2 cellular contexts compared by ENCODE assay signal in the genomic region with DNA sequence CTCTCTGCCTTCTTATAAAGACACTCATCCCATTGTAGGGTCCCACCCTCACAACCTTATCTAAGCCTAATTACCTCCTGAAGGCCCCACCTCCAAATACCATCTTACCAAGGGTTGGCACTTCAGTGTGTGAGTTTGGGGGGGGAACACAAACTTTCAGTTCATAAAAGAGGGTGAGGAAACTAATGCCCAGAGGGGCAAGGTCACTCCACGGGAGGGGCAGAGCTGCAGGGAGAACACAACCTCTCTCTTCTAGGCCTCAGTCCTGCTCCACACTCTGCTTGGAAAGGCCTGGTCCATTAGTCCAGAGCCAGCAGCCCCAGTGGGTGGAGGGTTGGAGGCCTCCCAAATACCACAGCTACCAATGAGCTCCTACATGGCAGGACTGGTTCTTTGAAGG.
TF ChIP-seq lines count a peak whose summit lies in the region.

No MANE protein-coding gene starts in this region.

TF ChIP-seq in IMR-90, 13 proteins besides CTCF, POLR2A, EP300 and RAD21:
- TF ChIP-seq RCOR1 (IDR thresholded peaks at IDR 0.05; ENCODE audit: insufficient replicate concordance, low read length) (no peak), BHLHE40 (IDR thresholded peaks at IDR 0.05; ENCODE audit: low read depth, low read length) (no peak), CHD1 (IDR thresholded peaks at IDR 0.05; ENCODE audit: low read depth, low read length) (no peak), MXI1 (IDR thresholded peaks at IDR 0.05; ENCODE audit: borderline replicate concordance, low read depth, low read length) (no peak), MAZ (IDR thresholded peaks at IDR 0.05; ENCODE audit: borderline replicate concordance, low read depth, low read length) (no peak), CEBPB (IDR thresholded peaks at IDR 0.05; ENCODE audit: low read depth, low read length) (no peak), NFE2L2 (IDR thresholded peaks at IDR 0.05; ENCODE audit: low read depth, low read length) (no peak), MAFK (IDR thresholded peaks at IDR 0.05; ENCODE audit: low read depth, low read length) (no peak), SMC3 (IDR thresholded peaks at IDR 0.05; ENCODE audit: low read depth, low read length) (no peak), RFX5 (IDR thresholded peaks at IDR 0.05; ENCODE audit: low read depth, low read length) (no peak), FOS (IDR thresholded peaks at IDR 0.05; ENCODE audit: low read depth, low read length) (no peak)
- TF ChIP-seq, protein P1, sequence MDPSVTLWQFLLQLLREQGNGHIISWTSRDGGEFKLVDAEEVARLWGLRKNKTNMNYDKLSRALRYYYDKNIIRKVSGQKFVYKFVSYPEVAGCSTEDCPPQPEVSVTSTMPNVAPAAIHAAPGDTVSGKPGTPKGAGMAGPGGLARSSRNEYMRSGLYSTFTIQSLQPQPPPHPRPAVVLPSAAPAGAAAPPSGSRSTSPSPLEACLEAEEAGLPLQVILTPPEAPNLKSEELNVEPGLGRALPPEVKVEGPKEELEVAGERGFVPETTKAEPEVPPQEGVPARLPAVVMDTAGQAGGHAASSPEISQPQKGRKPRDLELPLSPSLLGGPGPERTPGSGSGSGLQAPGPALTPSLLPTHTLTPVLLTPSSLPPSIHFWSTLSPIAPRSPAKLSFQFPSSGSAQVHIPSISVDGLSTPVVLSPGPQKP (IDR thresholded peaks at IDR 0.05; ENCODE audit: borderline replicate concordance, low read depth, low read length): no peak
- TF ChIP-seq, protein P2, sequence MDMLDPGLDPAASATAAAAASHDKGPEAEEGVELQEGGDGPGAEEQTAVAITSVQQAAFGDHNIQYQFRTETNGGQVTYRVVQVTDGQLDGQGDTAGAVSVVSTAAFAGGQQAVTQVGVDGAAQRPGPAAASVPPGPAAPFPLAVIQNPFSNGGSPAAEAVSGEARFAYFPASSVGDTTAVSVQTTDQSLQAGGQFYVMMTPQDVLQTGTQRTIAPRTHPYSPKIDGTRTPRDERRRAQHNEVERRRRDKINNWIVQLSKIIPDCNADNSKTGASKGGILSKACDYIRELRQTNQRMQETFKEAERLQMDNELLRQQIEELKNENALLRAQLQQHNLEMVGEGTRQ (IDR thresholded peaks at IDR 0.05; ENCODE audit: low read depth, low read length): no peak

TF ChIP-seq in K562, 482 proteins besides CTCF, POLR2A, EP300 and RAD21:
- TF ChIP-seq PHTF2 (CRISPR knock-in tag; IDR thresholded peaks at IDR 0.05) (no peak), GATAD2B (IDR thresholded peaks at IDR 0.05; ENCODE audit: borderline replicate concordance) (no peak), NFE2 (IDR thresholded peaks at IDR 0.05; ENCODE audit: low read depth) (no peak), SUPT5H (IDR thresholded peaks at IDR 0.05) (no peak), SMARCA5 (IDR thresholded peaks at IDR 0.05) (no peak), SP1 (CRISPR knock-in tag; IDR thresholded peaks at IDR 0.05) (no peak), ZNF174 (CRISPR knock-in tag; IDR thresholded peaks at IDR 0.05) (no peak), SPI1 (IDR thresholded peaks at IDR 0.05; ENCODE audit: borderline replicate concordance, low read depth, low read length) (no peak), HDAC6 (IDR thresholded peaks at IDR 0.05; ENCODE audit: low read depth, low read length) (no peak), LARP7 (IDR thresholded peaks at IDR 0.05) (no peak), DDX20 (tag; IDR thresholded peaks at IDR 0.05; ENCODE audit: low read depth) (no peak), RBM34 (IDR thresholded peaks at IDR 0.05; ENCODE audit: borderline replicate concordance, insufficient read depth, low read length) (no peak)
- TF ChIP-seq, protein P3, sequence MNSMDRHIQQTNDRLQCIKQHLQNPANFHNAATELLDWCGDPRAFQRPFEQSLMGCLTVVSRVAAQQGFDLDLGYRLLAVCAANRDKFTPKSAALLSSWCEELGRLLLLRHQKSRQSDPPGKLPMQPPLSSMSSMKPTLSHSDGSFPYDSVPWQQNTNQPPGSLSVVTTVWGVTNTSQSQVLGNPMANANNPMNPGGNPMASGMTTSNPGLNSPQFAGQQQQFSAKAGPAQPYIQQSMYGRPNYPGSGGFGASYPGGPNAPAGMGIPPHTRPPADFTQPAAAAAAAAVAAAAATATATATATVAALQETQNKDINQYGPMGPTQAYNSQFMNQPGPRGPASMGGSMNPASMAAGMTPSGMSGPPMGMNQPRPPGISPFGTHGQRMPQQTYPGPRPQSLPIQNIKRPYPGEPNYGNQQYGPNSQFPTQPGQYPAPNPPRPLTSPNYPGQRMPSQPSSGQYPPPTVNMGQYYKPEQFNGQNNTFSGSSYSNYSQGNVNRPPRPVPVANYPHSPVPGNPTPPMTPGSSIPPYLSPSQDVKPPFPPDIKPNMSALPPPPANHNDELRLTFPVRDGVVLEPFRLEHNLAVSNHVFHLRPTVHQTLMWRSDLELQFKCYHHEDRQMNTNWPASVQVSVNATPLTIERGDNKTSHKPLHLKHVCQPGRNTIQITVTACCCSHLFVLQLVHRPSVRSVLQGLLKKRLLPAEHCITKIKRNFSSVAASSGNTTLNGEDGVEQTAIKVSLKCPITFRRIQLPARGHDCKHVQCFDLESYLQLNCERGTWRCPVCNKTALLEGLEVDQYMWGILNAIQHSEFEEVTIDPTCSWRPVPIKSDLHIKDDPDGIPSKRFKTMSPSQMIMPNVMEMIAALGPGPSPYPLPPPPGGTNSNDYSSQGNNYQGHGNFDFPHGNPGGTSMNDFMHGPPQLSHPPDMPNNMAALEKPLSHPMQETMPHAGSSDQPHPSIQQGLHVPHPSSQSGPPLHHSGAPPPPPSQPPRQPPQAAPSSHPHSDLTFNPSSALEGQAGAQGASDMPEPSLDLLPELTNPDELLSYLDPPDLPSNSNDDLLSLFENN (IDR thresholded peaks at IDR 0.05; ENCODE audit: low read depth in 2 of 2, low read length in 2 of 2): no peak
- TF ChIP-seq, protein P4, sequence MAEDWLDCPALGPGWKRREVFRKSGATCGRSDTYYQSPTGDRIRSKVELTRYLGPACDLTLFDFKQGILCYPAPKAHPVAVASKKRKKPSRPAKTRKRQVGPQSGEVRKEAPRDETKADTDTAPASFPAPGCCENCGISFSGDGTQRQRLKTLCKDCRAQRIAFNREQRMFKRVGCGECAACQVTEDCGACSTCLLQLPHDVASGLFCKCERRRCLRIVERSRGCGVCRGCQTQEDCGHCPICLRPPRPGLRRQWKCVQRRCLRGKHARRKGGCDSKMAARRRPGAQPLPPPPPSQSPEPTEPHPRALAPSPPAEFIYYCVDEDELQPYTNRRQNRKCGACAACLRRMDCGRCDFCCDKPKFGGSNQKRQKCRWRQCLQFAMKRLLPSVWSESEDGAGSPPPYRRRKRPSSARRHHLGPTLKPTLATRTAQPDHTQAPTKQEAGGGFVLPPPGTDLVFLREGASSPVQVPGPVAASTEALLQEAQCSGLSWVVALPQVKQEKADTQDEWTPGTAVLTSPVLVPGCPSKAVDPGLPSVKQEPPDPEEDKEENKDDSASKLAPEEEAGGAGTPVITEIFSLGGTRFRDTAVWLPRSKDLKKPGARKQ (CRISPR knock-in tag; IDR thresholded peaks at IDR 0.05): no peak
- TF ChIP-seq, protein P5, sequence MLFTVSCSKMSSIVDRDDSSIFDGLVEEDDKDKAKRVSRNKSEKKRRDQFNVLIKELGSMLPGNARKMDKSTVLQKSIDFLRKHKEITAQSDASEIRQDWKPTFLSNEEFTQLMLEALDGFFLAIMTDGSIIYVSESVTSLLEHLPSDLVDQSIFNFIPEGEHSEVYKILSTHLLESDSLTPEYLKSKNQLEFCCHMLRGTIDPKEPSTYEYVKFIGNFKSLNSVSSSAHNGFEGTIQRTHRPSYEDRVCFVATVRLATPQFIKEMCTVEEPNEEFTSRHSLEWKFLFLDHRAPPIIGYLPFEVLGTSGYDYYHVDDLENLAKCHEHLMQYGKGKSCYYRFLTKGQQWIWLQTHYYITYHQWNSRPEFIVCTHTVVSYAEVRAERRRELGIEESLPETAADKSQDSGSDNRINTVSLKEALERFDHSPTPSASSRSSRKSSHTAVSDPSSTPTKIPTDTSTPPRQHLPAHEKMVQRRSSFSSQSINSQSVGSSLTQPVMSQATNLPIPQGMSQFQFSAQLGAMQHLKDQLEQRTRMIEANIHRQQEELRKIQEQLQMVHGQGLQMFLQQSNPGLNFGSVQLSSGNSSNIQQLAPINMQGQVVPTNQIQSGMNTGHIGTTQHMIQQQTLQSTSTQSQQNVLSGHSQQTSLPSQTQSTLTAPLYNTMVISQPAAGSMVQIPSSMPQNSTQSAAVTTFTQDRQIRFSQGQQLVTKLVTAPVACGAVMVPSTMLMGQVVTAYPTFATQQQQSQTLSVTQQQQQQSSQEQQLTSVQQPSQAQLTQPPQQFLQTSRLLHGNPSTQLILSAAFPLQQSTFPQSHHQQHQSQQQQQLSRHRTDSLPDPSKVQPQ (CRISPR knock-in tag; IDR thresholded peaks at IDR 0.05; ENCODE audit: borderline replicate concordance): no peak
- TF ChIP-seq, protein P6, sequence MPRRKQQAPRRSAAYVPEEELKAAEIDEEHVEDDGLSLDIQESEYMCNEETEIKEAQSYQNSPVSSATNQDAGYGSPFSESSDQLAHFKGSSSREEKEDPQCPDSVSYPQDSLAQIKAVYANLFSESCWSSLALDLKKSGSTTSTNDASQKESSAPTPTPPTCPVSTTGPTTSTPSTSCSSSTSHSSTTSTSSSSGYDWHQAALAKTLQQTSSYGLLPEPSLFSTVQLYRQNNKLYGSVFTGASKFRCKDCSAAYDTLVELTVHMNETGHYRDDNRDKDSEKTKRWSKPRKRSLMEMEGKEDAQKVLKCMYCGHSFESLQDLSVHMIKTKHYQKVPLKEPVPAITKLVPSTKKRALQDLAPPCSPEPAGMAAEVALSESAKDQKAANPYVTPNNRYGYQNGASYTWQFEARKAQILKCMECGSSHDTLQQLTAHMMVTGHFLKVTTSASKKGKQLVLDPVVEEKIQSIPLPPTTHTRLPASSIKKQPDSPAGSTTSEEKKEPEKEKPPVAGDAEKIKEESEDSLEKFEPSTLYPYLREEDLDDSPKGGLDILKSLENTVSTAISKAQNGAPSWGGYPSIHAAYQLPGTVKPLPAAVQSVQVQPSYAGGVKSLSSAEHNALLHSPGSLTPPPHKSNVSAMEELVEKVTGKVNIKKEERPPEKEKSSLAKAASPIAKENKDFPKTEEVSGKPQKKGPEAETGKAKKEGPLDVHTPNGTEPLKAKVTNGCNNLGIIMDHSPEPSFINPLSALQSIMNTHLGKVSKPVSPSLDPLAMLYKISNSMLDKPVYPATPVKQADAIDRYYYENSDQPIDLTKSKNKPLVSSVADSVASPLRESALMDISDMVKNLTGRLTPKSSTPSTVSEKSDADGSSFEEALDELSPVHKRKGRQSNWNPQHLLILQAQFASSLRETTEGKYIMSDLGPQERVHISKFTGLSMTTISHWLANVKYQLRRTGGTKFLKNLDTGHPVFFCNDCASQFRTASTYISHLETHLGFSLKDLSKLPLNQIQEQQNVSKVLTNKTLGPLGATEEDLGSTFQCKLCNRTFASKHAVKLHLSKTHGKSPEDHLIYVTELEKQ (CRISPR knock-in tag; IDR thresholded peaks at IDR 0.05): no peak
